1 cellular context compared by ENCODE assay signal in the genomic region with DNA sequence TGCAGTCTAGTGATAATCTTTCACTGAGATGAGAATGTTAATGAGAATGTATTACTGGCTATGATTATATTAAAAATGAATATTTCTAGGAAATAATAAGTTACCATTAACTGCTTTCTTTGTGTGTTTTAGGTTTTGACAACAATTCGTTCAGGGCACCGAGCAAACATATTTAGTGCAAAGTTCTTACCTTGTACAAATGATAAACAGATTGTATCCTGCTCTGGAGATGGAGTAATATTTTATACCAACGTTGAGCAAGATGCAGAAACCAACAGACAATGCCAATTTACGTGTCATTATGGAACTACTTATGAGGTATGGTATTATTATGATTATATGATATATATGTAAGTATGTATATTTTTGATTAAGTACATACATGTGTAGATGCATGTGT.
TF ChIP-seq lines count a peak whose summit lies in the region.

No MANE protein-coding gene starts in this region.

TF ChIP-seq in HepG2, 621 proteins besides CTCF, POLR2A, EP300 and RAD21 (continued from another document):
- TF ChIP-seq, protein P1, sequence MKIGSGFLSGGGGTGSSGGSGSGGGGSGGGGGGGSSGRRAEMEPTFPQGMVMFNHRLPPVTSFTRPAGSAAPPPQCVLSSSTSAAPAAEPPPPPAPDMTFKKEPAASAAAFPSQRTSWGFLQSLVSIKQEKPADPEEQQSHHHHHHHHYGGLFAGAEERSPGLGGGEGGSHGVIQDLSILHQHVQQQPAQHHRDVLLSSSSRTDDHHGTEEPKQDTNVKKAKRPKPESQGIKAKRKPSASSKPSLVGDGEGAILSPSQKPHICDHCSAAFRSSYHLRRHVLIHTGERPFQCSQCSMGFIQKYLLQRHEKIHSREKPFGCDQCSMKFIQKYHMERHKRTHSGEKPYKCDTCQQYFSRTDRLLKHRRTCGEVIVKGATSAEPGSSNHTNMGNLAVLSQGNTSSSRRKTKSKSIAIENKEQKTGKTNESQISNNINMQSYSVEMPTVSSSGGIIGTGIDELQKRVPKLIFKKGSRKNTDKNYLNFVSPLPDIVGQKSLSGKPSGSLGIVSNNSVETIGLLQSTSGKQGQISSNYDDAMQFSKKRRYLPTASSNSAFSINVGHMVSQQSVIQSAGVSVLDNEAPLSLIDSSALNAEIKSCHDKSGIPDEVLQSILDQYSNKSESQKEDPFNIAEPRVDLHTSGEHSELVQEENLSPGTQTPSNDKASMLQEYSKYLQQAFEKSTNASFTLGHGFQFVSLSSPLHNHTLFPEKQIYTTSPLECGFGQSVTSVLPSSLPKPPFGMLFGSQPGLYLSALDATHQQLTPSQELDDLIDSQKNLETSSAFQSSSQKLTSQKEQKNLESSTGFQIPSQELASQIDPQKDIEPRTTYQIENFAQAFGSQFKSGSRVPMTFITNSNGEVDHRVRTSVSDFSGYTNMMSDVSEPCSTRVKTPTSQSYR (CRISPR knock-in tag; IDR thresholded peaks at IDR 0.05; ENCODE audit: borderline replicate concordance) = no peak
- TF ChIP-seq, protein P2, sequence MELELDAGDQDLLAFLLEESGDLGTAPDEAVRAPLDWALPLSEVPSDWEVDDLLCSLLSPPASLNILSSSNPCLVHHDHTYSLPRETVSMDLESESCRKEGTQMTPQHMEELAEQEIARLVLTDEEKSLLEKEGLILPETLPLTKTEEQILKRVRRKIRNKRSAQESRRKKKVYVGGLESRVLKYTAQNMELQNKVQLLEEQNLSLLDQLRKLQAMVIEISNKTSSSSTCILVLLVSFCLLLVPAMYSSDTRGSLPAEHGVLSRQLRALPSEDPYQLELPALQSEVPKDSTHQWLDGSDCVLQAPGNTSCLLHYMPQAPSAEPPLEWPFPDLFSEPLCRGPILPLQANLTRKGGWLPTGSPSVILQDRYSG (CRISPR knock-in tag; IDR thresholded peaks at IDR 0.05) = no peak
- TF ChIP-seq BCL6 (CRISPR knock-in tag; IDR thresholded peaks at IDR 0.05) (peak; percentile 88), PCBP2 (optimal IDR thresholded peaks at IDR 0.05; ENCODE audit: low read depth, low read length, poor library complexity, severe bottlenecking) (no peak), TCF7 (IDR thresholded peaks at IDR 0.05; ENCODE audit: low read depth) (no peak), ZNF557 (CRISPR knock-in tag; IDR thresholded peaks at IDR 0.05) (no peak), YEATS4 (CRISPR knock-in tag; IDR thresholded peaks at IDR 0.05; ENCODE audit: borderline replicate concordance) (no peak), HHEX (CRISPR knock-in tag; IDR thresholded peaks at IDR 0.05) (no peak), MAZ (IDR thresholded peaks at IDR 0.05; ENCODE audit: borderline replicate concordance, low read depth, low read length) (no peak), MAZ (CRISPR knock-in tag; IDR thresholded peaks at IDR 0.05; ENCODE audit: low read depth) (no peak), TCF12 (IDR thresholded peaks at IDR 0.05) (no peak), TCF12 (CRISPR knock-in tag; IDR thresholded peaks at IDR 0.05) (no peak), ZNF766 (CRISPR knock-in tag; IDR thresholded peaks at IDR 0.05; ENCODE audit: borderline replicate concordance) (no peak), ZNF441 (CRISPR knock-in tag; IDR thresholded peaks at IDR 0.05; ENCODE audit: borderline replicate concordance) (no peak), ZSCAN9 (CRISPR knock-in tag; IDR thresholded peaks at IDR 0.05; ENCODE audit: borderline replicate concordance) (no peak), ZNF768 (CRISPR knock-in tag; IDR thresholded peaks at IDR 0.05) (no peak), SETDB1 (CRISPR knock-in tag; IDR thresholded peaks at IDR 0.05; ENCODE audit: borderline replicate concordance) (no peak)
- TF ChIP-seq, protein P3, sequence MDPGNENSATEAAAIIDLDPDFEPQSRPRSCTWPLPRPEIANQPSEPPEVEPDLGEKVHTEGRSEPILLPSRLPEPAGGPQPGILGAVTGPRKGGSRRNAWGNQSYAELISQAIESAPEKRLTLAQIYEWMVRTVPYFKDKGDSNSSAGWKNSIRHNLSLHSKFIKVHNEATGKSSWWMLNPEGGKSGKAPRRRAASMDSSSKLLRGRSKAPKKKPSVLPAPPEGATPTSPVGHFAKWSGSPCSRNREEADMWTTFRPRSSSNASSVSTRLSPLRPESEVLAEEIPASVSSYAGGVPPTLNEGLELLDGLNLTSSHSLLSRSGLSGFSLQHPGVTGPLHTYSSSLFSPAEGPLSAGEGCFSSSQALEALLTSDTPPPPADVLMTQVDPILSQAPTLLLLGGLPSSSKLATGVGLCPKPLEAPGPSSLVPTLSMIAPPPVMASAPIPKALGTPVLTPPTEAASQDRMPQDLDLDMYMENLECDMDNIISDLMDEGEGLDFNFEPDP (CRISPR knock-in tag; conservative IDR thresholded peaks at IDR 0.05) = no peak
- TF ChIP-seq, protein P4, sequence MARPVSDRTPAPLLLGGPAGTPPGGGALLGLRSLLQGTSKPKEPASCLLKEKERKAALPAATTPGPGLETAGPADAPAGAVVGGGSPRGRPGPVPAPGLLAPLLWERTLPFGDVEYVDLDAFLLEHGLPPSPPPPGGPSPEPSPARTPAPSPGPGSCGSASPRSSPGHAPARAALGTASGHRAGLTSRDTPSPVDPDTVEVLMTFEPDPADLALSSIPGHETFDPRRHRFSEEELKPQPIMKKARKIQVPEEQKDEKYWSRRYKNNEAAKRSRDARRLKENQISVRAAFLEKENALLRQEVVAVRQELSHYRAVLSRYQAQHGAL (CRISPR knock-in tag; IDR thresholded peaks at IDR 0.05; ENCODE audit: not compliant biosample characterization) = no peak
- TF ChIP-seq, protein P5, sequence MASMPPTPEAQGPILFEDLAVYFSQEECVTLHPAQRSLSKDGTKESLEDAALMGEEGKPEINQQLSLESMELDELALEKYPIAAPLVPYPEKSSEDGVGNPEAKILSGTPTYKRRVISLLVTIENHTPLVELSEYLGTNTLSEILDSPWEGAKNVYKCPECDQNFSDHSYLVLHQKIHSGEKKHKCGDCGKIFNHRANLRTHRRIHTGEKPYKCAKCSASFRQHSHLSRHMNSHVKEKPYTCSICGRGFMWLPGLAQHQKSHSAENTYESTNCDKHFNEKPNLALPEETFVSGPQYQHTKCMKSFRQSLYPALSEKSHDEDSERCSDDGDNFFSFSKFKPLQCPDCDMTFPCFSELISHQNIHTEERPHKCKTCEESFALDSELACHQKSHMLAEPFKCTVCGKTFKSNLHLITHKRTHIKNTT (CRISPR knock-in tag; IDR thresholded peaks at IDR 0.05) = no peak
